In the genomic region with DNA sequence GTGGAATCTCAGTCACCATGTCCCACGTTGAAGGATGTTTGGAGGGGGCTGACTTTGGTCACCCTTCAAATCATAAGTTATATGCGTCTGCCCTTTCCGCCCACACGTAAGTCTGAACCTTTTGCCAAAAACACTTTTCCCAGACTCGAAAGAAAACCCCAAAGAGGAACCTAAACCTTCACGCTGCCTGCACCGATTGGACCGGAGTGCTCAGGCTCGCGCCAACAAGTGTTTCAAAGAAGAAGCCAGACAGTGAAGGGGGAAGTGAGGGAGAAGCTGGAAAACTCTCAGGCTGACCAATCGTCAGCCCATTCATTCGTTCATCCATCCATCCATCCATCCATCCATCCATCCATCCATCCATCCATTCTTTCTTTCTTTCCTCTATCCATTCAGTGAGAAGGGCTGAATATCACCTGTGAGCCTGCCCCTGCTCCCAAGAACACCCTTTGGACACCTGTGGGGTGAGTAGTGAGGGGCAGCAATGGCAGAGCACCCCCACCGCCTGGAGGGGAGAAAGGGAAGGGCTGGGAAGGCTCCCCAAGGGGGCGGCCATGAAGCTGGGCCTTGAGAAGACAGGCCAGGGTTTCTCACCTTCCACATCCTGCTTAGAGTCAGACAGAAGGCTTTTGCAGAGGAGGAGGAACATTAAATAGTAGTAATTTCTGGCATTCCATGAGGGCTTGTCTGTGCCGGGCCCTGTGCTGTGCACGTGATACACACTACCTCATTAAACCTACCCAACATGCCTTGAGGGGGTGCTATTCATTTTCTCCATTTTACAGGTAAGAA, we compare ENCODE assay signal across 1 cellular context.
TF ChIP-seq lines count a peak whose summit lies in the region.

No MANE protein-coding gene starts in this region.

TF ChIP-seq in GM12878, 131 proteins besides CTCF, POLR2A, EP300 and RAD21 (continues in another document):
- TF ChIP-seq RCOR1 (conservative IDR thresholded peaks at IDR 0.05; ENCODE audit: low read depth, low read length) (no peak), SREBF1 (IDR thresholded peaks at IDR 0.05; ENCODE audit: low read length) (no peak), KDM1A (IDR thresholded peaks at IDR 0.05; ENCODE audit: borderline replicate concordance) (no peak), TCF7 (IDR thresholded peaks at IDR 0.05; ENCODE audit: borderline replicate concordance) (no peak), TCF3 (IDR thresholded peaks at IDR 0.05; ENCODE audit: borderline replicate concordance, insufficient read depth, low read depth, low read length) (no peak), WRNIP1 (IDR thresholded peaks at IDR 0.05; ENCODE audit: borderline replicate concordance, low read depth, low read length) (no peak), FOXK2 (IDR thresholded peaks at IDR 0.05) (no peak), PAX5 (IDR thresholded peaks at IDR 0.05; ENCODE audit: borderline replicate concordance, low read depth, low read length) (peak; percentile 72; the same call in 1 of the 2 replicates), MXI1 (IDR thresholded peaks at IDR 0.05; ENCODE audit: low read depth, low read length) (no peak), RAD51 (IDR thresholded peaks at IDR 0.05) (peak; percentile 55), HDGF (IDR thresholded peaks at IDR 0.05) (peak; percentile 73; the same call in 1 of the 2 replicates), BMI1 (IDR thresholded peaks at IDR 0.05; ENCODE audit: borderline replicate concordance) (no peak), ETV6 (conservative IDR thresholded peaks at IDR 0.05 in 1 of 2, IDR thresholded peaks at IDR 0.05 in 1 of 2; ENCODE audit: borderline replicate concordance in 1 of 2, low read depth in 1 of 2) (0 out of 4 replicates have a peak, but pooled peaks of 1 of the 2 experiments have one; percentile 53), POLR2AphosphoS2 (IDR thresholded peaks at IDR 0.05; ENCODE audit: low read depth, low read length) (peak; percentile 51; the same call in 1 of the 2 replicates), SPI1 (IDR thresholded peaks at IDR 0.05; ENCODE audit: borderline replicate concordance, insufficient read depth, low read depth, low read length) (peak; percentile 48; the same call in 1 of the 2 replicates), NRF1 (conservative IDR thresholded peaks at IDR 0.05; ENCODE audit: low read depth, low read length) (no peak), NR2C2 (IDR thresholded peaks at IDR 0.05; ENCODE audit: borderline replicate concordance, control insufficient read depth, insufficient read length, low read depth) (no peak), STAT1 (conservative IDR thresholded peaks at IDR 0.05) (no peak), NR2F1 (conservative IDR thresholded peaks at IDR 0.05) (peak; percentile 63), IKZF1 (conservative IDR thresholded peaks at IDR 0.05) (peak; percentile 88), LARP7 (IDR thresholded peaks at IDR 0.05) (no peak; the same call in 1 of the 2 replicates), BHLHE40 (IDR thresholded peaks at IDR 0.05; ENCODE audit: borderline replicate concordance in 1 of 2, low read depth in 2 of 2, low read length in 1 of 2) (peak; percentile 69 to 79), CBX3 (IDR thresholded peaks at IDR 0.05; ENCODE audit: borderline replicate concordance, low read depth) (no peak), ZNF24 (IDR thresholded peaks at IDR 0.05) (peak; percentile 82), EGR1 (IDR thresholded peaks at IDR 0.05; ENCODE audit: borderline replicate concordance in 1 of 2, low read depth in 2 of 2, low read length in 2 of 2) (peak in 1 of 2 experiments; percentile 24; a peak in 1 of 3 replicates), ZNF274 (IDR thresholded peaks at IDR 0.05; ENCODE audit: insufficient read depth, insufficient read length) (no peak), FOS (IDR thresholded peaks at IDR 0.05; ENCODE audit: borderline replicate concordance, extremely low read depth, insufficient read length) (no peak), TCF12 (IDR thresholded peaks at IDR 0.05; ENCODE audit: low read depth, low read length) (0 out of 2 replicates have a peak, but pooled peaks have one; percentile 26)
- TF ChIP-seq, protein P1, sequence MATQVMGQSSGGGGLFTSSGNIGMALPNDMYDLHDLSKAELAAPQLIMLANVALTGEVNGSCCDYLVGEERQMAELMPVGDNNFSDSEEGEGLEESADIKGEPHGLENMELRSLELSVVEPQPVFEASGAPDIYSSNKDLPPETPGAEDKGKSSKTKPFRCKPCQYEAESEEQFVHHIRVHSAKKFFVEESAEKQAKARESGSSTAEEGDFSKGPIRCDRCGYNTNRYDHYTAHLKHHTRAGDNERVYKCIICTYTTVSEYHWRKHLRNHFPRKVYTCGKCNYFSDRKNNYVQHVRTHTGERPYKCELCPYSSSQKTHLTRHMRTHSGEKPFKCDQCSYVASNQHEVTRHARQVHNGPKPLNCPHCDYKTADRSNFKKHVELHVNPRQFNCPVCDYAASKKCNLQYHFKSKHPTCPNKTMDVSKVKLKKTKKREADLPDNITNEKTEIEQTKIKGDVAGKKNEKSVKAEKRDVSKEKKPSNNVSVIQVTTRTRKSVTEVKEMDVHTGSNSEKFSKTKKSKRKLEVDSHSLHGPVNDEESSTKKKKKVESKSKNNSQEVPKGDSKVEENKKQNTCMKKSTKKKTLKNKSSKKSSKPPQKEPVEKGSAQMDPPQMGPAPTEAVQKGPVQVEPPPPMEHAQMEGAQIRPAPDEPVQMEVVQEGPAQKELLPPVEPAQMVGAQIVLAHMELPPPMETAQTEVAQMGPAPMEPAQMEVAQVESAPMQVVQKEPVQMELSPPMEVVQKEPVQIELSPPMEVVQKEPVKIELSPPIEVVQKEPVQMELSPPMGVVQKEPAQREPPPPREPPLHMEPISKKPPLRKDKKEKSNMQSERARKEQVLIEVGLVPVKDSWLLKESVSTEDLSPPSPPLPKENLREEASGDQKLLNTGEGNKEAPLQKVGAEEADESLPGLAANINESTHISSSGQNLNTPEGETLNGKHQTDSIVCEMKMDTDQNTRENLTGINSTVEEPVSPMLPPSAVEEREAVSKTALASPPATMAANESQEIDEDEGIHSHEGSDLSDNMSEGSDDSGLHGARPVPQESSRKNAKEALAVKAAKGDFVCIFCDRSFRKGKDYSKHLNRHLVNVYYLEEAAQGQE (IDR thresholded peaks at IDR 0.05; ENCODE audit: low read depth, low read length), result no peak
- TF ChIP-seq, protein P2, sequence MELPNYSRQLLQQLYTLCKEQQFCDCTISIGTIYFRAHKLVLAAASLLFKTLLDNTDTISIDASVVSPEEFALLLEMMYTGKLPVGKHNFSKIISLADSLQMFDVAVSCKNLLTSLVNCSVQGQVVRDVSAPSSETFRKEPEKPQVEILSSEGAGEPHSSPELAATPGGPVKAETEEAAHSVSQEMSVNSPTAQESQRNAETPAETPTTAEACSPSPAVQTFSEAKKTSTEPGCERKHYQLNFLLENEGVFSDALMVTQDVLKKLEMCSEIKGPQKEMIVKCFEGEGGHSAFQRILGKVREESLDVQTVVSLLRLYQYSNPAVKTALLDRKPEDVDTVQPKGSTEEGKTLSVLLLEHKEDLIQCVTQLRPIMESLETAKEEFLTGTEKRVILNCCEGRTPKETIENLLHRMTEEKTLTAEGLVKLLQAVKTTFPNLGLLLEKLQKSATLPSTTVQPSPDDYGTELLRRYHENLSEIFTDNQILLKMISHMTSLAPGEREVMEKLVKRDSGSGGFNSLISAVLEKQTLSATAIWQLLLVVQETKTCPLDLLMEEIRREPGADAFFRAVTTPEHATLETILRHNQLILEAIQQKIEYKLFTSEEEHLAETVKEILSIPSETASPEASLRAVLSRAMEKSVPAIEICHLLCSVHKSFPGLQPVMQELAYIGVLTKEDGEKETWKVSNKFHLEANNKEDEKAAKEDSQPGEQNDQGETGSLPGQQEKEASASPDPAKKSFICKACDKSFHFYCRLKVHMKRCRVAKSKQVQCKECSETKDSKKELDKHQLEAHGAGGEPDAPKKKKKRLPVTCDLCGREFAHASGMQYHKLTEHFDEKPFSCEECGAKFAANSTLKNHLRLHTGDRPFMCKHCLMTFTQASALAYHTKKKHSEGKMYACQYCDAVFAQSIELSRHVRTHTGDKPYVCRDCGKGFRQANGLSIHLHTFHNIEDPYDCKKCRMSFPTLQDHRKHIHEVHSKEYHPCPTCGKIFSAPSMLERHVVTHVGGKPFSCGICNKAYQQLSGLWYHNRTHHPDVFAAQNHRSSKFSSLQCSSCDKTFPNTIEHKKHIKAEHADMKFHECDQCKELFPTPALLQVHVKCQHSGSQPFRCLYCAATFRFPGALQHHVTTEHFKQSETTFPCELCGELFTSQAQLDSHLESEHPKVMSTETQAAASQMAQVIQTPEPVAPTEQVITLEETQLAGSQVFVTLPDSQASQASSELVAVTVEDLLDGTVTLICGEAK (IDR thresholded peaks at IDR 0.05; ENCODE audit: borderline replicate concordance), result no peak
- TF ChIP-seq, protein P3, sequence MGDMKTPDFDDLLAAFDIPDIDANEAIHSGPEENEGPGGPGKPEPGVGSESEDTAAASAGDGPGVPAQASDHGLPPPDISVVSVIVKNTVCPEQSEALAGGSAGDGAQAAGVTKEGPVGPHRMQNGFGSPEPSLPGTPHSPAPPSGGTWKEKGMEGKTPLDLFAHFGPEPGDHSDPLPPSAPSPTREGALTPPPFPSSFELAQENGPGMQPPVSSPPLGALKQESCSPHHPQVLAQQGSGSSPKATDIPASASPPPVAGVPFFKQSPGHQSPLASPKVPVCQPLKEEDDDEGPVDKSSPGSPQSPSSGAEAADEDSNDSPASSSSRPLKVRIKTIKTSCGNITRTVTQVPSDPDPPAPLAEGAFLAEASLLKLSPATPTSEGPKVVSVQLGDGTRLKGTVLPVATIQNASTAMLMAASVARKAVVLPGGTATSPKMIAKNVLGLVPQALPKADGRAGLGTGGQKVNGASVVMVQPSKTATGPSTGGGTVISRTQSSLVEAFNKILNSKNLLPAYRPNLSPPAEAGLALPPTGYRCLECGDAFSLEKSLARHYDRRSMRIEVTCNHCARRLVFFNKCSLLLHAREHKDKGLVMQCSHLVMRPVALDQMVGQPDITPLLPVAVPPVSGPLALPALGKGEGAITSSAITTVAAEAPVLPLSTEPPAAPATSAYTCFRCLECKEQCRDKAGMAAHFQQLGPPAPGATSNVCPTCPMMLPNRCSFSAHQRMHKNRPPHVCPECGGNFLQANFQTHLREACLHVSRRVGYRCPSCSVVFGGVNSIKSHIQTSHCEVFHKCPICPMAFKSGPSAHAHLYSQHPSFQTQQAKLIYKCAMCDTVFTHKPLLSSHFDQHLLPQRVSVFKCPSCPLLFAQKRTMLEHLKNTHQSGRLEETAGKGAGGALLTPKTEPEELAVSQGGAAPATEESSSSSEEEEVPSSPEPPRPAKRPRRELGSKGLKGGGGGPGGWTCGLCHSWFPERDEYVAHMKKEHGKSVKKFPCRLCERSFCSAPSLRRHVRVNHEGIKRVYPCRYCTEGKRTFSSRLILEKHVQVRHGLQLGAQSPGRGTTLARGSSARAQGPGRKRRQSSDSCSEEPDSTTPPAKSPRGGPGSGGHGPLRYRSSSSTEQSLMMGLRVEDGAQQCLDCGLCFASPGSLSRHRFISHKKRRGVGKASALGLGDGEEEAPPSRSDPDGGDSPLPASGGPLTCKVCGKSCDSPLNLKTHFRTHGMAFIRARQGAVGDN (IDR thresholded peaks at IDR 0.05), result peak; percentile 59; the same call in 1 of the 2 replicates
- TF ChIP-seq, protein P4, sequence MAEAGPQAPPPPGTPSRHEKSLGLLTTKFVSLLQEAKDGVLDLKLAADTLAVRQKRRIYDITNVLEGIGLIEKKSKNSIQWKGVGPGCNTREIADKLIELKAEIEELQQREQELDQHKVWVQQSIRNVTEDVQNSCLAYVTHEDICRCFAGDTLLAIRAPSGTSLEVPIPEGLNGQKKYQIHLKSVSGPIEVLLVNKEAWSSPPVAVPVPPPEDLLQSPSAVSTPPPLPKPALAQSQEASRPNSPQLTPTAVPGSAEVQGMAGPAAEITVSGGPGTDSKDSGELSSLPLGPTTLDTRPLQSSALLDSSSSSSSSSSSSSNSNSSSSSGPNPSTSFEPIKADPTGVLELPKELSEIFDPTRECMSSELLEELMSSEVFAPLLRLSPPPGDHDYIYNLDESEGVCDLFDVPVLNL (IDR thresholded peaks at IDR 0.05; ENCODE audit: low read depth, low read length), result no peak
- TF ChIP-seq, protein P5, sequence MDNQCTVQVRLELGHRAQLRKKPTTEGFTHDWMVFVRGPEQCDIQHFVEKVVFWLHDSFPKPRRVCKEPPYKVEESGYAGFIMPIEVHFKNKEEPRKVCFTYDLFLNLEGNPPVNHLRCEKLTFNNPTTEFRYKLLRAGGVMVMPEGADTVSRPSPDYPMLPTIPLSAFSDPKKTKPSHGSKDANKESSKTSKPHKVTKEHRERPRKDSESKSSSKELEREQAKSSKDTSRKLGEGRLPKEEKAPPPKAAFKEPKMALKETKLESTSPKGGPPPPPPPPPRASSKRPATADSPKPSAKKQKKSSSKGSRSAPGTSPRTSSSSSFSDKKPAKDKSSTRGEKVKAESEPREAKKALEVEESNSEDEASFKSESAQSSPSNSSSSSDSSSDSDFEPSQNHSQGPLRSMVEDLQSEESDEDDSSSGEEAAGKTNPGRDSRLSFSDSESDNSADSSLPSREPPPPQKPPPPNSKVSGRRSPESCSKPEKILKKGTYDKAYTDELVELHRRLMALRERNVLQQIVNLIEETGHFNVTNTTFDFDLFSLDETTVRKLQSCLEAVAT (IDR thresholded peaks at IDR 0.05), result peak; percentile 98
- TF ChIP-seq, protein P6, sequence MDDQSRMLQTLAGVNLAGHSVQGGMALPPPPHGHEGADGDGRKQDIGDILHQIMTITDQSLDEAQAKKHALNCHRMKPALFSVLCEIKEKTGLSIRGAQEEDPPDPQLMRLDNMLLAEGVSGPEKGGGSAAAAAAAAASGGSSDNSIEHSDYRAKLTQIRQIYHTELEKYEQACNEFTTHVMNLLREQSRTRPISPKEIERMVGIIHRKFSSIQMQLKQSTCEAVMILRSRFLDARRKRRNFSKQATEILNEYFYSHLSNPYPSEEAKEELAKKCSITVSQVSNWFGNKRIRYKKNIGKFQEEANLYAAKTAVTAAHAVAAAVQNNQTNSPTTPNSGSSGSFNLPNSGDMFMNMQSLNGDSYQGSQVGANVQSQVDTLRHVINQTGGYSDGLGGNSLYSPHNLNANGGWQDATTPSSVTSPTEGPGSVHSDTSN (IDR thresholded peaks at IDR 0.05; ENCODE audit: insufficient replicate concordance, low read depth, low read length), result no peak
- TF ChIP-seq, protein P7, sequence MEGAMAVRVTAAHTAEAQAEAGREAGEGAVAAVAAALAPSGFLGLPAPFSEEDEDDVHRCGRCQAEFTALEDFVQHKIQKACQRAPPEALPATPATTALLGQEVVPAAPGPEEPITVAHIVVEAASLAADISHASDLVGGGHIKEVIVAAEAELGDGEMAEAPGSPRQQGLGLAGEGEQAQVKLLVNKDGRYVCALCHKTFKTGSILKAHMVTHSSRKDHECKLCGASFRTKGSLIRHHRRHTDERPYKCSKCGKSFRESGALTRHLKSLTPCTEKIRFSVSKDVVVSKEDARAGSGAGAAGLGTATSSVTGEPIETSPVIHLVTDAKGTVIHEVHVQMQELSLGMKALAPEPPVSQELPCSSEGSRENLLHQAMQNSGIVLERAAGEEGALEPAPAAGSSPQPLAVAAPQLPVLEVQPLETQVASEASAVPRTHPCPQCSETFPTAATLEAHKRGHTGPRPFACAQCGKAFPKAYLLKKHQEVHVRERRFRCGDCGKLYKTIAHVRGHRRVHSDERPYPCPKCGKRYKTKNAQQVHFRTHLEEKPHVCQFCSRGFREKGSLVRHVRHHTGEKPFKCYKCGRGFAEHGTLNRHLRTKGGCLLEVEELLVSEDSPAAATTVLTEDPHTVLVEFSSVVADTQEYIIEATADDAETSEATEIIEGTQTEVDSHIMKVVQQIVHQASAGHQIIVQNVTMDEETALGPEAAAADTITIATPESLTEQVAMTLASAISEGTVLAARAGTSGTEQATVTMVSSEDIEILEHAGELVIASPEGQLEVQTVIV (IDR thresholded peaks at IDR 0.05; ENCODE audit: borderline replicate concordance, partially characterized antibody), result no peak
